Comparison of ENCODE assay signal across 1 cellular context in genomic region chr10:72162978-72163377, GRCh38.
A peak's percentile ranks its signal among the peaks of the same experiment; 100 is the strongest.
TF ChIP-seq lines count a peak whose summit lies in the region.

No MANE protein-coding gene starts in this region.

TF ChIP-seq in K562, 482 proteins besides CTCF, POLR2A, EP300 and RAD21 (continued from another document):
- no peak for TF ChIP-seq ATF6 (CRISPR knock-in tag; IDR thresholded peaks at IDR 0.05)
- TF ChIP-seq ZNF280B (CRISPR knock-in tag; IDR thresholded peaks at IDR 0.05), result no peak
- TF ChIP-seq YBX1 (IDR thresholded peaks at IDR 0.05), result no peak
- no peak for TF ChIP-seq PHB2 (IDR thresholded peaks at IDR 0.05; ENCODE audit: low read depth)
- no peak for TF ChIP-seq ZNF24 (IDR thresholded peaks at IDR 0.05)
- TF ChIP-seq SPI1 (IDR thresholded peaks at IDR 0.05; ENCODE audit: borderline replicate concordance, low read depth, low read length), result peak; percentile 75; the same call in 1 of the 2 replicates
- TF ChIP-seq ZNF121 (CRISPR knock-in tag; conservative IDR thresholded peaks at IDR 0.05), result peak; percentile 15; the same call in 1 of the 2 replicates
- TF ChIP-seq SMAD4 (CRISPR knock-in tag; conservative IDR thresholded peaks at IDR 0.05), result no peak
- TF ChIP-seq, protein P1, sequence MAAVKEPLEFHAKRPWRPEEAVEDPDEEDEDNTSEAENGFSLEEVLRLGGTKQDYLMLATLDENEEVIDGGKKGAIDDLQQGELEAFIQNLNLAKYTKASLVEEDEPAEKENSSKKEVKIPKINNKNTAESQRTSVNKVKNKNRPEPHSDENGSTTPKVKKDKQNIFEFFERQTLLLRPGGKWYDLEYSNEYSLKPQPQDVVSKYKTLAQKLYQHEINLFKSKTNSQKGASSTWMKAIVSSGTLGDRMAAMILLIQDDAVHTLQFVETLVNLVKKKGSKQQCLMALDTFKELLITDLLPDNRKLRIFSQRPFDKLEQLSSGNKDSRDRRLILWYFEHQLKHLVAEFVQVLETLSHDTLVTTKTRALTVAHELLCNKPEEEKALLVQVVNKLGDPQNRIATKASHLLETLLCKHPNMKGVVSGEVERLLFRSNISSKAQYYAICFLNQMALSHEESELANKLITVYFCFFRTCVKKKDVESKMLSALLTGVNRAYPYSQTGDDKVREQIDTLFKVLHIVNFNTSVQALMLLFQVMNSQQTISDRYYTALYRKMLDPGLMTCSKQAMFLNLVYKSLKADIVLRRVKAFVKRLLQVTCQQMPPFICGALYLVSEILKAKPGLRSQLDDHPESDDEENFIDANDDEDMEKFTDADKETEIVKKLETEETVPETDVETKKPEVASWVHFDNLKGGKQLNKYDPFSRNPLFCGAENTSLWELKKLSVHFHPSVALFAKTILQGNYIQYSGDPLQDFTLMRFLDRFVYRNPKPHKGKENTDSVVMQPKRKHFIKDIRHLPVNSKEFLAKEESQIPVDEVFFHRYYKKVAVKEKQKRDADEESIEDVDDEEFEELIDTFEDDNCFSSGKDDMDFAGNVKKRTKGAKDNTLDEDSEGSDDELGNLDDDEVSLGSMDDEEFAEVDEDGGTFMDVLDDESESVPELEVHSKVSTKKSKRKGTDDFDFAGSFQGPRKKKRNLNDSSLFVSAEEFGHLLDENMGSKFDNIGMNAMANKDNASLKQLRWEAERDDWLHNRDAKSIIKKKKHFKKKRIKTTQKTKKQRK (IDR thresholded peaks at IDR 0.05; ENCODE audit: borderline replicate concordance, low read depth, low read length), result no peak
- no peak for TF ChIP-seq RB1 (IDR thresholded peaks at IDR 0.05; ENCODE audit: low read depth)
- peak; percentile 63 for TF ChIP-seq C11orf30 (IDR thresholded peaks at IDR 0.05; ENCODE audit: low read depth)
- TF ChIP-seq, protein P2, sequence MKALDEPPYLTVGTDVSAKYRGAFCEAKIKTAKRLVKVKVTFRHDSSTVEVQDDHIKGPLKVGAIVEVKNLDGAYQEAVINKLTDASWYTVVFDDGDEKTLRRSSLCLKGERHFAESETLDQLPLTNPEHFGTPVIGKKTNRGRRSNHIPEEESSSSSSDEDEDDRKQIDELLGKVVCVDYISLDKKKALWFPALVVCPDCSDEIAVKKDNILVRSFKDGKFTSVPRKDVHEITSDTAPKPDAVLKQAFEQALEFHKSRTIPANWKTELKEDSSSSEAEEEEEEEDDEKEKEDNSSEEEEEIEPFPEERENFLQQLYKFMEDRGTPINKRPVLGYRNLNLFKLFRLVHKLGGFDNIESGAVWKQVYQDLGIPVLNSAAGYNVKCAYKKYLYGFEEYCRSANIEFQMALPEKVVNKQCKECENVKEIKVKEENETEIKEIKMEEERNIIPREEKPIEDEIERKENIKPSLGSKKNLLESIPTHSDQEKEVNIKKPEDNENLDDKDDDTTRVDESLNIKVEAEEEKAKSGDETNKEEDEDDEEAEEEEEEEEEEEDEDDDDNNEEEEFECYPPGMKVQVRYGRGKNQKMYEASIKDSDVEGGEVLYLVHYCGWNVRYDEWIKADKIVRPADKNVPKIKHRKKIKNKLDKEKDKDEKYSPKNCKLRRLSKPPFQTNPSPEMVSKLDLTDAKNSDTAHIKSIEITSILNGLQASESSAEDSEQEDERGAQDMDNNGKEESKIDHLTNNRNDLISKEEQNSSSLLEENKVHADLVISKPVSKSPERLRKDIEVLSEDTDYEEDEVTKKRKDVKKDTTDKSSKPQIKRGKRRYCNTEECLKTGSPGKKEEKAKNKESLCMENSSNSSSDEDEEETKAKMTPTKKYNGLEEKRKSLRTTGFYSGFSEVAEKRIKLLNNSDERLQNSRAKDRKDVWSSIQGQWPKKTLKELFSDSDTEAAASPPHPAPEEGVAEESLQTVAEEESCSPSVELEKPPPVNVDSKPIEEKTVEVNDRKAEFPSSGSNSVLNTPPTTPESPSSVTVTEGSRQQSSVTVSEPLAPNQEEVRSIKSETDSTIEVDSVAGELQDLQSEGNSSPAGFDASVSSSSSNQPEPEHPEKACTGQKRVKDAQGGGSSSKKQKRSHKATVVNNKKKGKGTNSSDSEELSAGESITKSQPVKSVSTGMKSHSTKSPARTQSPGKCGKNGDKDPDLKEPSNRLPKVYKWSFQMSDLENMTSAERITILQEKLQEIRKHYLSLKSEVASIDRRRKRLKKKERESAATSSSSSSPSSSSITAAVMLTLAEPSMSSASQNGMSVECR (CRISPR knock-in tag; IDR thresholded peaks at IDR 0.05), result no peak
- TF ChIP-seq MCM2 (IDR thresholded peaks at IDR 0.05; ENCODE audit: low read depth), result no peak
- TF ChIP-seq NFRKB (IDR thresholded peaks at IDR 0.05; ENCODE audit: low read depth), result no peak
- TF ChIP-seq, protein P3, sequence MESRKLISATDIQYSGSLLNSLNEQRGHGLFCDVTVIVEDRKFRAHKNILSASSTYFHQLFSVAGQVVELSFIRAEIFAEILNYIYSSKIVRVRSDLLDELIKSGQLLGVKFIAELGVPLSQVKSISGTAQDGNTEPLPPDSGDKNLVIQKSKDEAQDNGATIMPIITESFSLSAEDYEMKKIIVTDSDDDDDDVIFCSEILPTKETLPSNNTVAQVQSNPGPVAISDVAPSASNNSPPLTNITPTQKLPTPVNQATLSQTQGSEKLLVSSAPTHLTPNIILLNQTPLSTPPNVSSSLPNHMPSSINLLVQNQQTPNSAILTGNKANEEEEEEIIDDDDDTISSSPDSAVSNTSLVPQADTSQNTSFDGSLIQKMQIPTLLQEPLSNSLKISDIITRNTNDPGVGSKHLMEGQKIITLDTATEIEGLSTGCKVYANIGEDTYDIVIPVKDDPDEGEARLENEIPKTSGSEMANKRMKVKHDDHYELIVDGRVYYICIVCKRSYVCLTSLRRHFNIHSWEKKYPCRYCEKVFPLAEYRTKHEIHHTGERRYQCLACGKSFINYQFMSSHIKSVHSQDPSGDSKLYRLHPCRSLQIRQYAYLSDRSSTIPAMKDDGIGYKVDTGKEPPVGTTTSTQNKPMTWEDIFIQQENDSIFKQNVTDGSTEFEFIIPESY (CRISPR knock-in tag; IDR thresholded peaks at IDR 0.05), result peak; percentile 19; the same call in 1 of the 2 replicates
- TF ChIP-seq DPF2 (IDR thresholded peaks at IDR 0.05), result peak; percentile 26; the same call in 1 of the 2 replicates
- TF ChIP-seq ZNF589 (CRISPR knock-in tag; IDR thresholded peaks at IDR 0.05; ENCODE audit: low read depth), result no peak
- TF ChIP-seq RBM25 (IDR thresholded peaks at IDR 0.05; ENCODE audit: low read depth, low read length, severe bottlenecking), result peak; percentile 95
- TF ChIP-seq, protein P4, sequence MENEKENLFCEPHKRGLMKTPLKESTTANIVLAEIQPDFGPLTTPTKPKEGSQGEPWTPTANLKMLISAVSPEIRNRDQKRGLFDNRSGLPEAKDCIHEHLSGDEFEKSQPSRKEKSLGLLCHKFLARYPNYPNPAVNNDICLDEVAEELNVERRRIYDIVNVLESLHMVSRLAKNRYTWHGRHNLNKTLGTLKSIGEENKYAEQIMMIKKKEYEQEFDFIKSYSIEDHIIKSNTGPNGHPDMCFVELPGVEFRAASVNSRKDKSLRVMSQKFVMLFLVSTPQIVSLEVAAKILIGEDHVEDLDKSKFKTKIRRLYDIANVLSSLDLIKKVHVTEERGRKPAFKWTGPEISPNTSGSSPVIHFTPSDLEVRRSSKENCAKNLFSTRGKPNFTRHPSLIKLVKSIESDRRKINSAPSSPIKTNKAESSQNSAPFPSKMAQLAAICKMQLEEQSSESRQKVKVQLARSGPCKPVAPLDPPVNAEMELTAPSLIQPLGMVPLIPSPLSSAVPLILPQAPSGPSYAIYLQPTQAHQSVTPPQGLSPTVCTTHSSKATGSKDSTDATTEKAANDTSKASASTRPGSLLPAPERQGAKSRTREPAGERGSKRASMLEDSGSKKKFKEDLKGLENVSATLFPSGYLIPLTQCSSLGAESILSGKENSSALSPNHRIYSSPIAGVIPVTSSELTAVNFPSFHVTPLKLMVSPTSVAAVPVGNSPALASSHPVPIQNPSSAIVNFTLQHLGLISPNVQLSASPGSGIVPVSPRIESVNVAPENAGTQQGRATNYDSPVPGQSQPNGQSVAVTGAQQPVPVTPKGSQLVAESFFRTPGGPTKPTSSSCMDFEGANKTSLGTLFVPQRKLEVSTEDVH (IDR thresholded peaks at IDR 0.05; ENCODE audit: low read depth, partially characterized antibody), result no peak
- TF ChIP-seq ZNF175 (CRISPR knock-in tag; IDR thresholded peaks at IDR 0.05; ENCODE audit: low read depth), result no peak
- TF ChIP-seq ZFP36 (IDR thresholded peaks at IDR 0.05; ENCODE audit: low read depth, low read length, partially characterized antibody), result no peak
- no peak for TF ChIP-seq ZNF384 (IDR thresholded peaks at IDR 0.05; ENCODE audit: low read depth, low read length)
- TF ChIP-seq ZNF316 (IDR thresholded peaks at IDR 0.05), result peak; percentile 37; the same call in 1 of the 2 replicates
- TF ChIP-seq SMARCE1 (IDR thresholded peaks at IDR 0.05), result no peak; the same call in 1 of the 2 replicates
- no peak for TF ChIP-seq CTBP1 (IDR thresholded peaks at IDR 0.05; ENCODE audit: borderline replicate concordance)
- TF ChIP-seq SMARCA5 (IDR thresholded peaks at IDR 0.05), result peak; percentile 50; the same call in 1 of the 2 replicates
TF ChIP-seq in K562: peak in this region for 11.
